In genomic region chr9:107636596-107637405, GRCh38 we compare ENCODE assay signal across 11 cellular contexts.
DNase-seq lines count a peak whose midpoint lies in the region; ATAC-seq and TF ChIP-seq lines count a peak whose summit lies in the region.
"Had no signal": no experiment of that assay in that cellular context is flagged by ENCODE, and none has a peak within 500 bp of the region (broad histone marks: within the 10 kb centered on the region; RNA-seq: fewer than 3 reads in every experiment).

No MANE protein-coding gene starts in this region.

- H3K4me3 ChIP-seq in hepatocyte (no peak overlapping the region), sigmoid colon (peak overlapping the region; percentile 35 to 56 (median 50))

- H2AFZ ChIP-seq in hepatocyte = no peak overlapping the region

- H3K36me3 ChIP-seq in hepatocyte (replicated peaks; ENCODE audit: insufficient read depth, low read depth) (no peaks in the 10 kb centered on the region), sigmoid colon (no peaks in the 10 kb centered on the region)

- H3K36me3 Mint-ChIP-seq in CD14-positive monocyte (peaks cover 0 to 3% of the 10 kb centered on the region in 2 donors), WTC11 (no peaks in the 10 kb centered on the region)

- no peaks in the 10 kb centered on the region for H3K9me2 ChIP-seq in hepatocyte (replicated peaks; ENCODE audit: insufficient read depth)

- POLR2A ChIA-PET in WTC11 (lab: Charles Lee) (no interaction called here), HEK293T (lab: Yijun Ruan, JAX) (no interaction called here)

- H3K4me3 Mint-ChIP-seq in CD14-positive monocyte = peak overlapping the region; percentile 39 to 47
- peak overlapping the region; percentile 41 for H3K4me3 Mint-ChIP-seq in WTC11

- 70% methylated on average over 6 of the region's 6 CpGs for WGBS in hepatocyte (ENCODE audit: low lambda C conversion rate, missing lambda C conversion rate)
- WGBS in sigmoid colon, 2 donors = 70 to 88% methylated on average over 6 of the region's 6 CpGs

- H3K4me1 ChIP-seq in hepatocyte (ENCODE audit: insufficient read depth) = peaks cover 30% of the 10 kb centered on the region
- peaks cover 0 to 21% (median 18%) of the 10 kb centered on the region in 4 donors for H3K4me1 ChIP-seq in sigmoid colon

- H3K27ac ChIP-seq in hepatocyte (peak overlapping the region; percentile 96), sigmoid colon (peak overlapping the region; percentile 85 to 99 (median 97))

- intact Hi-C loops in CD14-positive monocyte (cut with micrococcal nuclease) = loop anchor here (2.0 to 10.0 kb wide), 5 partner anchors 38 to 150 kb away; partner anchors contain the start of gene KLF4 (in 1 of the 2)
- intact Hi-C loops in sigmoid colon (cut with DNase I) = loop anchor here (1.0 to 10.0 kb wide), 6 partner anchors 96 to 930 kb away; partner anchors contain the start of gene RAD23B

- DNase-seq in CD14-positive monocyte (ENCODE audit: low spot score) = no peak
- DNase-seq in WTC11 (ENCODE audit: low spot score) = no peak
- no peak for DNase-seq in hepatocyte (ENCODE audit: low spot score)
- DNase-seq in sigmoid colon = no peak
- DNase-seq in NCI-H82 (lab: John Stamatoyannopoulos, UW) = no peak
- DNase-seq in glomerular visceral epithelial cell (ENCODE audit: extremely low spot score) = no peak
- no peak for DNase-seq in HEK293T (ENCODE audit: extremely low spot score)
- DNase-seq: activated CD8-positive, alpha-beta memory T cell treated with anti-CD3 and anti-CD28 coated beads for 24 hours; DMS79 treated with DMSO at 0.1 percent for 48 hours; PC-3 had no signal

- H3K27ac Mint-ChIP-seq in CD14-positive monocyte = peak overlapping the region; percentile 94 to 98 (median 98)
- no peak overlapping the region for H3K27ac Mint-ChIP-seq in WTC11

- H3K27me3 Mint-ChIP-seq in CD14-positive monocyte (ENCODE audit: low read depth in 3 of 3) (peaks cover 0 to 3% (median 0%) of the 10 kb centered on the region in 3 donors), WTC11 (ENCODE audit: low read depth) (peaks cover 26% of the 10 kb centered on the region)

- no peaks in the 10 kb centered on the region for H3K9me3 ChIP-seq in hepatocyte (ENCODE audit: low read depth)
- H3K9me3 ChIP-seq in sigmoid colon = no peaks in the 10 kb centered on the region

- ATAC-seq in WTC11 (no peak), GM18870 (IDR thresholded peaks at IDR 0.05; ENCODE audit: unreplicated experiment) (no peak)

- no peaks in the 10 kb centered on the region for H4K20me1 ChIP-seq in hepatocyte (ENCODE audit: insufficient read depth, poor library complexity, severe bottlenecking)

- CTCF ChIA-PET in WTC11 (lab: Charles Lee) (no interaction called here), HEK293T (lab: Yijun Ruan, JAX) (interaction anchor here (0.6 kb wide), 1 partner anchor 75 kb away, joined by 3 read pairs; no protein-coding TSS in a partner anchor)

- H3K4me2 ChIP-seq in hepatocyte = peak overlapping the region; percentile 67

- peaks cover 45% of the 10 kb centered on the region for H3K4me1 Mint-ChIP-seq in CD14-positive monocyte
- peaks cover 55% of the 10 kb centered on the region for H3K4me1 Mint-ChIP-seq in WTC11

- H3K27me3 ChIP-seq in hepatocyte (no peaks in the 10 kb centered on the region), sigmoid colon (no peaks in the 10 kb centered on the region)

- TF ChIP-seq EP300 in sigmoid colon (IDR thresholded peaks at IDR 0.05) = no peak

- no peaks in the 10 kb centered on the region for H3K79me2 ChIP-seq in hepatocyte

- no peak for TF ChIP-seq CTCF in CD14-positive monocyte (IDR thresholded peaks at IDR 0.05)
- no peak for TF ChIP-seq CTCF in WTC11 (IDR thresholded peaks at IDR 0.05)
- TF ChIP-seq CTCF in hepatocyte (IDR thresholded peaks at IDR 0.05; ENCODE audit: poor library complexity) = no peak
- no peak for TF ChIP-seq CTCF in sigmoid colon (IDR thresholded peaks at IDR 0.05)

- H3K9me3 Mint-ChIP-seq in CD14-positive monocyte = peaks cover 0 to 6% (median 0%) of the 10 kb centered on the region in 7 donors
- no peaks in the 10 kb centered on the region for H3K9me3 Mint-ChIP-seq in WTC11

- TF ChIP-seq POLR2A in sigmoid colon (IDR thresholded peaks at IDR 0.05) = no peak

TF ChIP-seq in WTC11, 78 proteins besides CTCF, POLR2A, EP300 and RAD21:
- TF ChIP-seq MAX (CRISPR knock-in tag; IDR thresholded peaks at IDR 0.05) = 0 out of 2 replicates have a peak, but pooled peaks have one; percentile 18
- TF ChIP-seq NR3C1 (CRISPR knock-in tag; conservative IDR thresholded peaks at IDR 0.05; ENCODE audit: low read depth) = no peak
- no peak for TF ChIP-seq ZNF232 (CRISPR knock-in tag; IDR thresholded peaks at IDR 0.05)

TF ChIP-seq in HEK293T, 16 proteins besides CTCF, POLR2A, EP300 and RAD21:
- no peak for TF ChIP-seq SUZ12 (IDR thresholded peaks at IDR 0.05)
- TF ChIP-seq FOXA1 (IDR thresholded peaks at IDR 0.05) = no peak
- TF ChIP-seq FOXM1 (IDR thresholded peaks at IDR 0.05; ENCODE audit: borderline replicate concordance) = no peak
- no peak for TF ChIP-seq NFRKB (IDR thresholded peaks at IDR 0.05)
- no peak for TF ChIP-seq LEF1 (IDR thresholded peaks at IDR 0.05; ENCODE audit: borderline replicate concordance)
- TF ChIP-seq L3MBTL2 (conservative IDR thresholded peaks at IDR 0.05) = no peak
- no peak for TF ChIP-seq ELF4 (IDR thresholded peaks at IDR 0.05)
- TF ChIP-seq CTBP1 (IDR thresholded peaks at IDR 0.05; ENCODE audit: borderline replicate concordance) = no peak
- TF ChIP-seq PKNOX1 (IDR thresholded peaks at IDR 0.05) = no peak
- TF ChIP-seq SP1 (IDR thresholded peaks at IDR 0.05) = no peak
- TF ChIP-seq TARDBP (IDR thresholded peaks at IDR 0.05) = no peak
- TF ChIP-seq HDGF (IDR thresholded peaks at IDR 0.05; ENCODE audit: borderline replicate concordance) = no peak
- TF ChIP-seq FOXK2 (IDR thresholded peaks at IDR 0.05) = no peak
- no peak for TF ChIP-seq ZNF384 (IDR thresholded peaks at IDR 0.05)
- no peak for TF ChIP-seq BHLHE40 (IDR thresholded peaks at IDR 0.05; ENCODE audit: borderline replicate concordance)
- TF ChIP-seq ARNT (IDR thresholded peaks at IDR 0.05) = no peak
